Comparison of ENCODE assay signal across 8 cellular contexts in genomic region chr2:96874099-96874831, GRCh38. TPM values are rescaled to one million over a fixed set of nuclear protein-coding genes. Genes with fewer than 3 reads are reported as not detected.
DNase-seq lines count a peak whose midpoint lies in the region; ATAC-seq and TF ChIP-seq lines count a peak whose summit lies in the region.

No MANE protein-coding gene starts in this region.

- WGBS in esophagus squamous epithelium, 2 donors = 17 to 25% methylated on average over 9 to 13 of the region's 19 CpGs
- 37 to 56% methylated on average over 19 of the region's 19 CpGs for WGBS in tibial nerve, 2 donors

- no peak overlapping the region for H3K27ac Mint-ChIP-seq in MCF 10A (ENCODE audit: low read depth, unreplicated experiment)

- TF ChIP-seq CTCF in breast epithelium (IDR thresholded peaks at IDR 0.05) = no peak
- TF ChIP-seq CTCF in MCF 10A (IDR thresholded peaks at IDR 0.05; ENCODE audit: unreplicated experiment) = no peak
- TF ChIP-seq CTCF in esophagus squamous epithelium (IDR thresholded peaks at IDR 0.05) = no peak
- TF ChIP-seq CTCF in tibial nerve (IDR thresholded peaks at IDR 0.05) = no peak

- H3K9me3 Mint-ChIP-seq in MCF 10A (ENCODE audit: unreplicated experiment) = no peaks in the 10 kb centered on the region

- CTCF ChIA-PET in MCF 10A (lab: Yijun Ruan, JAX) = interaction anchor here (0.5 to 2.3 kb wide), 4 partner anchors 16 to 257 kb away, joined by 3 to 10 read pairs (median 4); partner anchors contain the start of gene ANKRD39

- no peaks in the 10 kb centered on the region for H3K36me3 Mint-ChIP-seq in MCF 10A (ENCODE audit: insufficient read depth, unreplicated experiment)

- POLR2A ChIA-PET in MCF 10A (lab: Yijun Ruan, JAX) = interaction anchor here (2.1 kb wide), 1 partner anchor 17 kb away, joined by 5 read pairs; the partner anchor contains the start of gene ANKRD39

- peak overlapping the region in 1 of 3 donors; percentile 28 for H3K4me3 ChIP-seq in breast epithelium
- H3K4me3 ChIP-seq in esophagus squamous epithelium = no peak overlapping the region
- peak overlapping the region in 1 of 4 donors; percentile 3 for H3K4me3 ChIP-seq in tibial nerve

- intact Hi-C loops in breast epithelium (cut with DNase I; ENCODE audit: low total_unique reads) = no loop called here
- intact Hi-C loops in MCF 10A (cut with micrococcal nuclease) = no loop called here
- intact Hi-C loops in esophagus squamous epithelium (cut with DNase I) = no loop called here
- intact Hi-C loops in left colon (cut with DNase I, micrococcal nuclease) = no loop called here

- no peak overlapping the region for H3K4me3 Mint-ChIP-seq in MCF 10A (ENCODE audit: unreplicated experiment)

- H3K27me3 ChIP-seq in breast epithelium (no peaks in the 10 kb centered on the region), esophagus squamous epithelium (no peaks in the 10 kb centered on the region), tibial nerve (no peaks in the 10 kb centered on the region)

- BruUV-seq in MCF 10A (replicated peaks; lab: Mats Ljungman, UMichigan) = no TSS peak

- ATAC-seq in HG03196 (IDR thresholded peaks at IDR 0.05; ENCODE audit: unreplicated experiment) (peak; percentile 60), left colon (no peak)

- H3K27ac ChIP-seq in breast epithelium (peak overlapping the region; percentile 65 to 82), esophagus squamous epithelium (peak overlapping the region; percentile 56 to 74 (median 71)), tibial nerve (peak overlapping the region; percentile 4 to 99 (median 70))

- TF ChIP-seq EP300 in tibial nerve (IDR thresholded peaks at IDR 0.05) = no peak

- TF ChIP-seq POLR2A in breast epithelium (IDR thresholded peaks at IDR 0.05) = no peak
- TF ChIP-seq POLR2A in esophagus squamous epithelium (IDR thresholded peaks at IDR 0.05) = no peak
- no peak for TF ChIP-seq POLR2A in tibial nerve (IDR thresholded peaks at IDR 0.05)

- H3K36me3 ChIP-seq in breast epithelium = no peaks in the 10 kb centered on the region
- no peaks in the 10 kb centered on the region for H3K36me3 ChIP-seq in esophagus squamous epithelium
- H3K36me3 ChIP-seq in tibial nerve = no peaks in the 10 kb centered on the region

- H3K27me3 Mint-ChIP-seq in MCF 10A (ENCODE audit: insufficient read depth, unreplicated experiment) = no peaks in the 10 kb centered on the region

- DNase-seq in breast epithelium (ENCODE audit: low spot score in 2 of 2) = no peak
- DNase-seq in MCF 10A (ENCODE audit: unreplicated experiment) = no peak
- no peak for DNase-seq in esophagus squamous epithelium (lab: John Stamatoyannopoulos, UW)
- DNase-seq in tibial nerve (ENCODE audit: low spot score in 2 of 2) = no peak
- DNase-seq in left colon = no peak
- no peak for DNase-seq in effector CD8-positive, alpha-beta T cell (lab: John Stamatoyannopoulos, UW)
- DNase-seq in NCI-H345 (lab: John Stamatoyannopoulos, UW) = no peak

- H3K4me1 ChIP-seq in breast epithelium (peaks cover 5 to 10% of the 10 kb centered on the region in 2 donors), esophagus squamous epithelium (peaks cover 37 to 79% (median 57%) of the 10 kb centered on the region in 3 donors), tibial nerve (peaks cover 0 to 69% (median 39%) of the 10 kb centered on the region in 4 donors)

- H3K9me3 ChIP-seq in breast epithelium (no peaks in the 10 kb centered on the region), esophagus squamous epithelium (no peaks in the 10 kb centered on the region), tibial nerve (no peaks in the 10 kb centered on the region)

- no peaks in the 10 kb centered on the region for H3K4me1 Mint-ChIP-seq in MCF 10A (ENCODE audit: insufficient read depth, unreplicated experiment)

RNA-seq across cellular contexts. Expression of gene SEMA4C, which starts 4.4 kb away (rescaled TPM):
- total RNA-seq in breast epithelium = 10 to 100 TPM; 17.9 to 37.3 (median 31.5) TPM
- total RNA-seq in MCF 10A (2022) = 16.3 and 22.6 TPM in 2 replicates
- 10 to 100 TPM in 2 of 4 donors, 1 to 10 TPM in 2; 7.4 to 23.8 (median 12.8) TPM for total RNA-seq in esophagus squamous epithelium
- 100 to 1,000 TPM; 120 to 181 (median 147) TPM for total RNA-seq in tibial nerve
- total RNA-seq in left colon = 10 to 100 TPM; 13.2 to 17.5 TPM

RNA-seq across cellular contexts. Expression of gene ANKRD39, which starts 16.4 kb away (rescaled TPM):
- total RNA-seq in breast epithelium (10 to 100 TPM in 1 of 3 donors, 1 to 10 TPM in 2; 8.8 to 15.8 (median 9.2) TPM), MCF 10A (2022) (14.0 and 17.6 TPM in 2 replicates), esophagus squamous epithelium (10 to 100 TPM in 3 of 4 donors, 1 to 10 TPM in 1; 7.1 to 17.2 (median 14.0) TPM), tibial nerve (10 to 100 TPM; 13.8 to 23.7 (median 19.5) TPM), left colon (10 to 100 TPM in 1 of 2 donors, 1 to 10 TPM in 1; 9.5 to 11.7 TPM)

RNA-seq across cellular contexts. Expression of gene ANKRD23, which starts 30.4 kb away (rescaled TPM):
- total RNA-seq in breast epithelium (1 to 10 TPM; 3.5 to 9.4 (median 7.2) TPM), MCF 10A (2022) (3.4 and 7.6 TPM in 2 replicates), esophagus squamous epithelium (1 to 10 TPM in 3 of 4 donors, under 1 TPM in 1; 1.00 to 3.4 (median 2.1) TPM), tibial nerve (10 to 100 TPM in 2 of 4 donors, 1 to 10 TPM in 2; 6.1 to 23.1 (median 11.2) TPM), left colon (1 to 10 TPM; 3.7 to 4.3 TPM)

RNA-seq across cellular contexts. Expression of gene CNNM3, which starts 58.2 kb away (rescaled TPM):
- total RNA-seq in breast epithelium (10 to 100 TPM in 2 of 3 donors, 1 to 10 TPM in 1; 7.5 to 13.8 (median 11.8) TPM), MCF 10A (2022) (9.1 and 9.9 TPM in 2 replicates), esophagus squamous epithelium (10 to 100 TPM in 1 of 4 donors, 1 to 10 TPM in 3; 3.7 to 10.2 (median 5.5) TPM), tibial nerve (10 to 100 TPM; 21.8 to 27.8 (median 22.9) TPM), left colon (10 to 100 TPM; 25.4 to 25.8 TPM)
